ENCODE assay signal across 1 cellular context in the genomic region with DNA sequence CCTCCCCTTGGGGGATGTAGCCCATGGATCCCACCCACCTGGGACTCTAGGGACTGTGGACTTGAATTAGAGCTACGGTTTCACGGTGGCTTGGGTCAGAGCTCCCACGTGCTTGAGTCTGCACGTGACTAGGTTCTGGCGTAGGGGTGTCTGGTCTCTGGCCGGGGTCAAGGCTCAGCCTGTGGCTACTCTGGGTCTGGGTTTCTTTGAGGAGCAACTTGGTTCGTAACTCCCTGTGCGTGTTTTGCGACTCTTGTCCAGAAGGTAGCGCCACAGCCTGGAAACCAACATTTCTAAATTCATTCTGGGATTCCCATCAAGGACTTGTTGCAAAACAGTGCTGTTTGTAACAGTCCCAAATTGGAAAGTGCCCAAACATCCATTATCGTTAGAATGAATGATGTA.
TF ChIP-seq lines count a peak whose summit lies in the region.

No MANE protein-coding gene starts in this region.

TF ChIP-seq in HCT116, 20 proteins besides CTCF, POLR2A, EP300 and RAD21:
- no peak for TF ChIP-seq ELF1 (IDR thresholded peaks at IDR 0.05; ENCODE audit: borderline replicate concordance, low read depth)
- no peak for TF ChIP-seq ZFX (IDR thresholded peaks at IDR 0.05)
- TF ChIP-seq CBX3 (IDR thresholded peaks at IDR 0.05; ENCODE audit: low read depth), result no peak
- no peak for TF ChIP-seq JUND (IDR thresholded peaks at IDR 0.05)
- no peak for TF ChIP-seq YY1 (IDR thresholded peaks at IDR 0.05; ENCODE audit: extremely low read depth, insufficient replicate concordance, low read depth, low read length)
- TF ChIP-seq SIN3A (IDR thresholded peaks at IDR 0.05; ENCODE audit: low read depth), result no peak
- TF ChIP-seq SP1 (IDR thresholded peaks at IDR 0.05; ENCODE audit: low read depth), result no peak
- TF ChIP-seq FOSL1 (IDR thresholded peaks at IDR 0.05; ENCODE audit: low read depth), result no peak
- no peak for TF ChIP-seq EZH2phosphoT487 (IDR thresholded peaks at IDR 0.05; ENCODE audit: borderline replicate concordance)
- no peak for TF ChIP-seq SRF (IDR thresholded peaks at IDR 0.05; ENCODE audit: low read depth)
- TF ChIP-seq CEBPB (IDR thresholded peaks at IDR 0.05; ENCODE audit: low read depth), result no peak
- TF ChIP-seq TCF7L2 (IDR thresholded peaks at IDR 0.05; ENCODE audit: borderline replicate concordance, extremely low read depth, insufficient read depth, insufficient read length), result no peak
- TF ChIP-seq EGR1 (IDR thresholded peaks at IDR 0.05; ENCODE audit: low read depth), result no peak
- TF ChIP-seq, protein P1, sequence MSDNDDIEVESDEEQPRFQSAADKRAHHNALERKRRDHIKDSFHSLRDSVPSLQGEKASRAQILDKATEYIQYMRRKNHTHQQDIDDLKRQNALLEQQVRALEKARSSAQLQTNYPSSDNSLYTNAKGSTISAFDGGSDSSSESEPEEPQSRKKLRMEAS (IDR thresholded peaks at IDR 0.05), result no peak
- TF ChIP-seq, protein P2, sequence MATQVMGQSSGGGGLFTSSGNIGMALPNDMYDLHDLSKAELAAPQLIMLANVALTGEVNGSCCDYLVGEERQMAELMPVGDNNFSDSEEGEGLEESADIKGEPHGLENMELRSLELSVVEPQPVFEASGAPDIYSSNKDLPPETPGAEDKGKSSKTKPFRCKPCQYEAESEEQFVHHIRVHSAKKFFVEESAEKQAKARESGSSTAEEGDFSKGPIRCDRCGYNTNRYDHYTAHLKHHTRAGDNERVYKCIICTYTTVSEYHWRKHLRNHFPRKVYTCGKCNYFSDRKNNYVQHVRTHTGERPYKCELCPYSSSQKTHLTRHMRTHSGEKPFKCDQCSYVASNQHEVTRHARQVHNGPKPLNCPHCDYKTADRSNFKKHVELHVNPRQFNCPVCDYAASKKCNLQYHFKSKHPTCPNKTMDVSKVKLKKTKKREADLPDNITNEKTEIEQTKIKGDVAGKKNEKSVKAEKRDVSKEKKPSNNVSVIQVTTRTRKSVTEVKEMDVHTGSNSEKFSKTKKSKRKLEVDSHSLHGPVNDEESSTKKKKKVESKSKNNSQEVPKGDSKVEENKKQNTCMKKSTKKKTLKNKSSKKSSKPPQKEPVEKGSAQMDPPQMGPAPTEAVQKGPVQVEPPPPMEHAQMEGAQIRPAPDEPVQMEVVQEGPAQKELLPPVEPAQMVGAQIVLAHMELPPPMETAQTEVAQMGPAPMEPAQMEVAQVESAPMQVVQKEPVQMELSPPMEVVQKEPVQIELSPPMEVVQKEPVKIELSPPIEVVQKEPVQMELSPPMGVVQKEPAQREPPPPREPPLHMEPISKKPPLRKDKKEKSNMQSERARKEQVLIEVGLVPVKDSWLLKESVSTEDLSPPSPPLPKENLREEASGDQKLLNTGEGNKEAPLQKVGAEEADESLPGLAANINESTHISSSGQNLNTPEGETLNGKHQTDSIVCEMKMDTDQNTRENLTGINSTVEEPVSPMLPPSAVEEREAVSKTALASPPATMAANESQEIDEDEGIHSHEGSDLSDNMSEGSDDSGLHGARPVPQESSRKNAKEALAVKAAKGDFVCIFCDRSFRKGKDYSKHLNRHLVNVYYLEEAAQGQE (IDR thresholded peaks at IDR 0.05; ENCODE audit: low read depth), result no peak
- TF ChIP-seq, protein P3, sequence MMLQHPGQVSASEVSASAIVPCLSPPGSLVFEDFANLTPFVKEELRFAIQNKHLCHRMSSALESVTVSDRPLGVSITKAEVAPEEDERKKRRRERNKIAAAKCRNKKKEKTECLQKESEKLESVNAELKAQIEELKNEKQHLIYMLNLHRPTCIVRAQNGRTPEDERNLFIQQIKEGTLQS (IDR thresholded peaks at IDR 0.05), result no peak
- no peak for TF ChIP-seq POLR2AphosphoS5 (IDR thresholded peaks at IDR 0.05; ENCODE audit: low read depth, low read length)
- TF ChIP-seq, protein P4, sequence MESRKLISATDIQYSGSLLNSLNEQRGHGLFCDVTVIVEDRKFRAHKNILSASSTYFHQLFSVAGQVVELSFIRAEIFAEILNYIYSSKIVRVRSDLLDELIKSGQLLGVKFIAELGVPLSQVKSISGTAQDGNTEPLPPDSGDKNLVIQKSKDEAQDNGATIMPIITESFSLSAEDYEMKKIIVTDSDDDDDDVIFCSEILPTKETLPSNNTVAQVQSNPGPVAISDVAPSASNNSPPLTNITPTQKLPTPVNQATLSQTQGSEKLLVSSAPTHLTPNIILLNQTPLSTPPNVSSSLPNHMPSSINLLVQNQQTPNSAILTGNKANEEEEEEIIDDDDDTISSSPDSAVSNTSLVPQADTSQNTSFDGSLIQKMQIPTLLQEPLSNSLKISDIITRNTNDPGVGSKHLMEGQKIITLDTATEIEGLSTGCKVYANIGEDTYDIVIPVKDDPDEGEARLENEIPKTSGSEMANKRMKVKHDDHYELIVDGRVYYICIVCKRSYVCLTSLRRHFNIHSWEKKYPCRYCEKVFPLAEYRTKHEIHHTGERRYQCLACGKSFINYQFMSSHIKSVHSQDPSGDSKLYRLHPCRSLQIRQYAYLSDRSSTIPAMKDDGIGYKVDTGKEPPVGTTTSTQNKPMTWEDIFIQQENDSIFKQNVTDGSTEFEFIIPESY (IDR thresholded peaks at IDR 0.05; ENCODE audit: extremely low read depth, insufficient replicate concordance, low read length), result no peak
- TF ChIP-seq EZH2 (IDR thresholded peaks at IDR 0.05), result no peak
